ENCODE assay signal across 19 cellular contexts in genomic region chr14:81234268-81234667, GRCh38. TPM values are rescaled to one million over a fixed set of nuclear protein-coding genes. Genes with fewer than 3 reads are reported as not detected.
DNase-seq lines count a peak whose midpoint lies in the region; ATAC-seq, FAIRE-seq and TF ChIP-seq lines count a peak whose summit lies in the region.
"Had no signal": no experiment of that assay in that cellular context is flagged by ENCODE, and none has a peak within 500 bp of the region (broad histone marks: within the 10 kb centered on the region; RNA-seq: fewer than 3 reads in every experiment).

No MANE protein-coding gene starts in this region.

- H3K4me3 Mint-ChIP-seq in astrocyte (ENCODE audit: unreplicated experiment) (peak overlapping the region; percentile 10), nephron (no peak overlapping the region)
- H3K4me3 Mint-ChIP-seq: activated CD4-positive, alpha-beta T cell treated with anti-CD3 and anti-CD28 coated beads, Interleukin-2, amount 10 ng/mL, durations not matched to agents 7 days and 5 days had no signal

- H2AFZ ChIP-seq in astrocyte (ENCODE audit: low read depth, low read length) = no peak overlapping the region

- peaks cover 4% of the 10 kb centered on the region for H3K4me1 ChIP-seq in astrocyte (ENCODE audit: insufficient read depth, low read length)

- H3K4me1 Mint-ChIP-seq in astrocyte (ENCODE audit: low read depth, unreplicated experiment) = peaks cover 14% of the 10 kb centered on the region
- H3K4me1 Mint-ChIP-seq in nephron = peaks cover 7% of the 10 kb centered on the region
- H3K4me1 Mint-ChIP-seq: activated CD4-positive, alpha-beta T cell treated with anti-CD3 and anti-CD28 coated beads, Interleukin-2, amount 10 ng/mL, durations not matched to agents 7 days and 5 days had no signal

- H3K27ac ChIP-seq in KOPT-K1 (ENCODE audit: low read depth, low read length, poor library complexity, severe bottlenecking) (peak overlapping the region; percentile 35), astrocyte (ENCODE audit: low read depth, low read length) (no peak overlapping the region)
- H3K27ac ChIP-seq: neutrophil, thyroid gland had no signal

- H3K27me3 ChIP-seq in astrocyte (ENCODE audit: insufficient read depth, low read length) = no peaks in the 10 kb centered on the region
- H3K27me3 ChIP-seq: neutrophil, thyroid gland had no signal

- H3K27me3 Mint-ChIP-seq in astrocyte (ENCODE audit: low read depth, unreplicated experiment) (no peaks in the 10 kb centered on the region), nephron (ENCODE audit: low read depth) (no peaks in the 10 kb centered on the region)
- H3K27me3 Mint-ChIP-seq: stimulated activated naive B cell treated with anti-CD40 and anti-IgM and Interleukin-4, amounts not matched to agents 10 μg/mL and 1 μg/mL and 100 μg/mL, for 72 hours had no signal

- H3K9me3 ChIP-seq in KOPT-K1 (ENCODE audit: insufficient read depth, low read length, poor library complexity, severe bottlenecking) = peaks cover 7% of the 10 kb centered on the region
- H3K9me3 ChIP-seq in astrocyte (ENCODE audit: insufficient read depth, low read depth, low read length) = no peaks in the 10 kb centered on the region
- H3K9me3 ChIP-seq: neutrophil, thyroid gland had no signal

- TF ChIP-seq CTCF in astrocyte (IDR thresholded peaks at IDR 0.05; ENCODE audit: insufficient read depth, low read depth, low read length) (no peak), nephron (IDR thresholded peaks at IDR 0.05; ENCODE audit: unreplicated experiment in 3 of 3) (no peak)

- no peak overlapping the region for H3K4me3 ChIP-seq in astrocyte (ENCODE audit: insufficient read depth, low read depth, low read length)
- H3K4me3 ChIP-seq: thyroid gland had no signal

- FAIRE-seq in astrocyte (lab: Jason Lieb, UNC) = no peak

- DNase-seq in EL (peak; percentile 24), astrocyte (ENCODE audit: low read depth) (no peak), AG20443 (ENCODE audit: low spot score) (no peak)
- DNase-seq: activated CD4-positive, alpha-beta T cell treated with anti-CD3 and anti-CD28 coated beads, Interleukin-2, amount 10 ng/mL, durations not matched to agents 7 days and 5 days; activated naive CD4-positive, alpha-beta T cell; AML-193; amygdala; effector CD8-positive, alpha-beta T cell; NCI-H1436; NCI-H446; stimulated activated naive B cell treated with anti-CD40 and anti-IgM and Interleukin-4, amounts not matched to agents 10 μg/mL and 1 μg/mL and 100 μg/mL, for 72 hours had no signal

- no peak overlapping the region for H3K4me2 ChIP-seq in astrocyte (ENCODE audit: low read length)

- H4K20me1 ChIP-seq in astrocyte (ENCODE audit: insufficient read depth, low read length) = no peaks in the 10 kb centered on the region

- no peaks in the 10 kb centered on the region for H3K79me2 ChIP-seq in astrocyte (ENCODE audit: insufficient read depth, low read length)

- peaks cover 11% of the 10 kb centered on the region for H3K9me3 Mint-ChIP-seq in astrocyte (ENCODE audit: unreplicated experiment)
- H3K9me3 Mint-ChIP-seq in nephron = peaks cover 3% of the 10 kb centered on the region

- H3K27ac Mint-ChIP-seq in astrocyte (ENCODE audit: unreplicated experiment) (peak overlapping the region; percentile 76), nephron (peak overlapping the region; percentile 10 to 85 (median 65))
- H3K27ac Mint-ChIP-seq: activated CD4-positive, alpha-beta T cell treated with anti-CD3 and anti-CD28 coated beads, Interleukin-2, amount 10 ng/mL, durations not matched to agents 7 days and 5 days had no signal

- ATAC-seq in HG03571 (IDR thresholded peaks at IDR 0.05; ENCODE audit: unreplicated experiment) (no peak), HG02938 (IDR thresholded peaks at IDR 0.05; ENCODE audit: unreplicated experiment) (no peak)
- ATAC-seq: esophagus mucosa, left lobe of liver had no signal

- no peaks in the 10 kb centered on the region for H3K36me3 ChIP-seq in KOPT-K1 (ENCODE audit: insufficient read depth, low read length)
- H3K36me3 ChIP-seq in astrocyte (ENCODE audit: insufficient read depth, low read length) = no peaks in the 10 kb centered on the region
- H3K36me3 ChIP-seq: neutrophil, thyroid gland had no signal

- H3K9ac ChIP-seq in astrocyte (ENCODE audit: low read length) = no peak overlapping the region

- H3K36me3 Mint-ChIP-seq in astrocyte (ENCODE audit: low read depth, unreplicated experiment) = no peaks in the 10 kb centered on the region
- H3K36me3 Mint-ChIP-seq in nephron (ENCODE audit: low read depth) = no peaks in the 10 kb centered on the region

RNA-seq across cellular contexts. Expression of gene GTF2A1, which starts 13.5 kb away (rescaled TPM):
- total RNA-seq in astrocyte = 36.4 and 37.2 TPM in 2 replicates
